22 cellular contexts compared by ENCODE assay signal in genomic region chr11:791658-792534, GRCh38. TPM values are rescaled to one million over a fixed set of nuclear protein-coding genes. Genes with fewer than 3 reads are reported as not detected.
"Had no signal": no experiment of that assay in that cellular context is flagged by ENCODE, and none has a peak within 500 bp of the region (broad histone marks: within the 10 kb centered on the region; RNA-seq: fewer than 3 reads in every experiment).

No MANE protein-coding gene starts in this region.

- DNase-seq: activated B cell treated with CpG ODN at 0.5 μM for 24 hours; activated CD4-positive, alpha-beta T cell treated with anti-CD3 and anti-CD28 coated beads for 1 hour; activated CD4-positive, alpha-beta T cell treated with anti-CD3 and anti-CD28 coated beads, Interleukin-2, amount 10 ng/mL, durations not matched to agents 24 days and 14 days; activated CD4-positive, alpha-beta T cell treated with anti-CD3 and anti-CD28 coated beads, Interleukin-2, amount 50 U/mL, for 48 hours; activated CD8-positive, alpha-beta memory T cell treated with anti-CD3 and anti-CD28 coated beads, Interleukin-2, amount 10 ng/mL, durations not matched to agents 7 days and 5 days; activated gamma-delta T cell; activated naive CD4-positive, alpha-beta T cell treated with anti-CD3 and anti-CD28 coated beads for 36 hours; activated T-cell treated with anti-CD3 and anti-CD28 coated beads, Interleukin-2, amount 50 U/mL, for 4 hours; amygdala; KG1; NCI-H1092; NCI-H1417; NCI-H1694; NCI-H2081; NCI-H69; NK-92 treated with Interleukin-12 subunit alpha and Interleukin-12 subunit beta, amount 100 ng/mL, for 24 hours; SIG-M5; T-helper 9 cell had no signal

- H3K4me3 ChIP-seq: cardiac muscle cell had no signal

- H3K36me3 ChIP-seq: cardiac muscle cell had no signal

- H3K27ac ChIP-seq: cardiac muscle cell had no signal

- ATAC-seq: activated CD8-positive, alpha-beta memory T cell treated with anti-CD3 and anti-CD28 coated beads, Interleukin-2, amount 10 ng/mL, durations not matched to agents 7 days and 5 days; activated T-cell treated with anti-CD3 and anti-CD28 coated beads, Interleukin-2, amount 50 U/mL, for 4 hours; activated T-helper 17 cell treated with anti-CD3 and anti-CD28 coated beads, Interleukin-2, amount 50 U/mL, for 72 hours; T-helper 17 cell had no signal

- H3K27me3 ChIP-seq: cardiac muscle cell had no signal

RNA-seq across cellular contexts. Expression of gene CEND1, which starts 2.0 kb away (rescaled TPM):
- total RNA-seq: M059J had no signal
